28 cellular contexts compared by ENCODE assay signal in genomic region chr13:90824027-90824426, GRCh38.
"Had no signal": no experiment of that assay in that cellular context is flagged by ENCODE, and none has a peak within 500 bp of the region (broad histone marks: within the 10 kb centered on the region; RNA-seq: fewer than 3 reads in every experiment).

No MANE protein-coding gene starts in this region.

- H3K4me1 Mint-ChIP-seq: immature natural killer cell; memory B cell; naive thymus-derived CD4-positive, alpha-beta T cell; nephron; neural progenitor cell had no signal

- ATAC-seq: effector memory CD8-positive, alpha-beta T cell; left lobe of liver; naive thymus-derived CD4-positive, alpha-beta T cell; sciatic nerve had no signal

- DNase-seq: cortex of kidney; effector memory CD8-positive, alpha-beta T cell; erythroblast; esophagus squamous epithelium; hypothalamus; immature natural killer cell; islet precursor cell; kidney glomerular epithelial cell; naive thymus-derived CD4-positive, alpha-beta T cell; stimulated activated CD4-positive, alpha-beta T cell treated with anti-CD3 and anti-CD28 coated beads, Interleukin-12 subunit alpha, Interleukin-12 subunit beta, amount 100 ng/mL, for 4 hours; stimulated activated CD4-positive, alpha-beta T cell treated with anti-CD3 and anti-CD28 coated beads, Interleukin-1b, Interleukin-23, amount 100 ng/mL, for 48 hours; stimulated activated CD4-positive, alpha-beta T cell treated with anti-CD3 and anti-CD28 coated beads, Interleukin-4, amount 100 ng/mL, for 1 hour; stimulated activated CD8-positive, alpha-beta memory T cell treated with anti-CD3 and anti-CD28 coated beads, Interleukin-4, amount 100 ng/mL, for 48 hours; stimulated activated naive CD4-positive, alpha-beta T cell; stomach; thyroid gland; trophoblast cell had no signal

- H3K9me3 Mint-ChIP-seq: nephron had no signal

- H3K27me3 ChIP-seq: esophagus squamous epithelium, neural progenitor cell, right atrium auricular region, stomach, thyroid gland, vagina had no signal

- H3K36me3 Mint-ChIP-seq: immature natural killer cell; memory B cell; naive thymus-derived CD4-positive, alpha-beta T cell; neural progenitor cell had no signal

- H3K9me3 ChIP-seq: esophagus squamous epithelium, right atrium auricular region, stomach, thyroid gland, vagina had no signal

- H3K36me3 ChIP-seq: esophagus squamous epithelium, neural progenitor cell, right atrium auricular region, stomach, thyroid gland, vagina had no signal

- H3K4me1 ChIP-seq: esophagus squamous epithelium, neural progenitor cell, parathyroid adenoma, right atrium auricular region, stomach, thyroid gland, vagina had no signal

- H3K4me3 Mint-ChIP-seq: effector memory CD8-positive, alpha-beta T cell; immature natural killer cell; memory B cell; naive thymus-derived CD4-positive, alpha-beta T cell; nephron; neural progenitor cell had no signal

- H3K27ac Mint-ChIP-seq: effector memory CD8-positive, alpha-beta T cell; immature natural killer cell; memory B cell; naive thymus-derived CD4-positive, alpha-beta T cell; nephron; neural progenitor cell; progenitor cell of endocrine pancreas had no signal

- H3K4me3 ChIP-seq: esophagus squamous epithelium, lung, neural progenitor cell, right atrium auricular region, smooth muscle cell, stomach, thyroid gland, vagina had no signal

- H3K27me3 Mint-ChIP-seq: effector memory CD8-positive, alpha-beta T cell; memory B cell; naive thymus-derived CD4-positive, alpha-beta T cell; progenitor cell of endocrine pancreas had no signal
